In the genomic region with DNA sequence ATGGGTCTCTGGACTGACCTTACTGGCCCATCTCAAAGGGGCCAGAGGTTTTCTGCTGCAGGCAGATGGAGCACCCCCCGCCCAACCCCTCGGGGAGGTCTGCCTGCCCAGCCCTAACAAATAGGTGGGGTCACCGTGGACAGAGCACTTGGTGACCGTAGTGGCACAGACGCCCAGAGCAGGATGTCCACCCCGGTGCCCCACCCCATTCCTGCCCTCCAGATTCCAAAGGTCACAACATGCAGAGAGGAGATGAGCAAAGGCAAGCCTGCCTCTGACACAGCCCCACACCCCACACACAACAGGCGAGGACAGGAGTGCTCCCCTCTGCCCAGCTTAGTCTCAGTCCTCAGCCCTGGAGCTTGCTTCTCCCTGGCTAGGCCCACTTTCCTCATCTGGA, we compare ENCODE assay signal across 9 cellular contexts. TPM values are rescaled to one million over a fixed set of nuclear protein-coding genes. Genes with fewer than 3 reads are reported as not detected.
A peak's percentile ranks its signal among the peaks of the same experiment; 100 is the strongest.
DNase-seq lines count a peak whose midpoint lies in the region; ATAC-seq, FAIRE-seq and TF ChIP-seq lines count a peak whose summit lies in the region.
"Not testable (repeated sequence)": the region's sequence is repeated elsewhere in the genome, so short reads cannot be mapped to it uniquely, and the experiment has no call there.
"Had no signal": no experiment of that assay in that cellular context is flagged by ENCODE, and none has a peak within 500 bp of the region (broad histone marks: within the 10 kb centered on the region; RNA-seq: fewer than 3 reads in every experiment).

No MANE protein-coding gene starts in this region.

- H2AFZ ChIP-seq in endothelial cell of umbilical vein (ENCODE audit: low read depth, low read length): not testable (repeated sequence)

- not testable (repeated sequence) for DNase-seq in GM12892 (ENCODE audit: insufficient read length); bronchial epithelial cell (ENCODE audit: low read depth); endothelial cell of umbilical vein (ENCODE audit: low read depth, low spot score); left lobe of liver (ENCODE audit: low spot score); right lobe of liver; omental fat pad (ENCODE audit: low spot score); aorta

- H3K9me3 ChIP-seq in endothelial cell of umbilical vein (replicated peaks; ENCODE audit: control insufficient read depth, insufficient read depth, low read length); right lobe of liver; aorta (ENCODE audit: control insufficient read depth, low read length): not testable (repeated sequence)

- not testable (repeated sequence) for H3K4me2 ChIP-seq in endothelial cell of umbilical vein (ENCODE audit: insufficient read depth, low read length)

- not testable (repeated sequence) for H3K9ac ChIP-seq in endothelial cell of umbilical vein (replicated peaks; ENCODE audit: extremely low read depth, insufficient read depth, low read length)

- CTCF ChIA-PET in endothelial cell of umbilical vein (lab: Charles Lee): not testable (repeated sequence)

- ATAC-seq in left lobe of liver (peak; percentile 78), right lobe of liver (peak; percentile 73 to 95 (median 76)), omental fat pad (ENCODE audit: low FRiP score) (peak; percentile 44), aorta (ENCODE audit: low FRiP score) (peak; percentile 38)

- POLR2A ChIA-PET in endothelial cell of umbilical vein (lab: Charles Lee): not testable (repeated sequence)

- not testable (repeated sequence) for TF ChIP-seq CTCF in bronchial epithelial cell (IDR thresholded peaks at IDR 0.05; ENCODE audit: insufficient read depth, low read length, severe bottlenecking); endothelial cell of umbilical vein (IDR thresholded peaks at IDR 0.05; ENCODE audit: extremely low read depth in 1 of 2, insufficient read depth in 1 of 2, low read depth in 1 of 2, low read length in 2 of 2); right lobe of liver (IDR thresholded peaks at IDR 0.05); omental fat pad (IDR thresholded peaks at IDR 0.05)

- FAIRE-seq in GM12892 (lab: Jason Lieb, UNC): peak; percentile 89
- peak; percentile 60 for FAIRE-seq in bronchial epithelial cell (lab: Jason Lieb, UNC)
- FAIRE-seq in endothelial cell of umbilical vein (lab: Jason Lieb, UNC): peak; percentile 74

- intact Hi-C loops in endothelial cell of umbilical vein (cut with micrococcal nuclease); right lobe of liver (cut with DNase I); aorta (cut with DNase I): not testable (repeated sequence)

- not testable (repeated sequence) for H3K4me3 ChIP-seq in bronchial epithelial cell (ENCODE audit: low read depth, low read length); endothelial cell of umbilical vein (replicated peaks in 1 of 3; ENCODE audit: insufficient read depth in 1 of 3, low read depth in 1 of 3, low read length in 3 of 3); right lobe of liver; aorta (ENCODE audit: low read length in 2 of 2)

- H3K9me1 ChIP-seq in endothelial cell of umbilical vein (replicated peaks; ENCODE audit: control insufficient read depth, extremely low read depth, insufficient read depth, low read length): not testable (repeated sequence)

- H4K20me1 ChIP-seq in endothelial cell of umbilical vein (replicated peaks; ENCODE audit: control insufficient read depth, extremely low read depth, insufficient read depth, low read length): not testable (repeated sequence)

- not testable (repeated sequence) for H3K79me2 ChIP-seq in endothelial cell of umbilical vein (ENCODE audit: control insufficient read depth, insufficient read depth, low read length)

- BruUV-seq in endothelial cell of umbilical vein (replicated peaks; lab: Mats Ljungman, UMichigan): not testable (repeated sequence)

- H3K27me3 ChIP-seq in bronchial epithelial cell (ENCODE audit: control insufficient read depth, insufficient read depth, low read length); endothelial cell of umbilical vein (ENCODE audit: control insufficient read depth in 2 of 2, insufficient read depth in 2 of 2, low read length in 2 of 2); right lobe of liver; aorta (ENCODE audit: control insufficient read depth in 1 of 2, insufficient read depth in 2 of 2, low read length in 1 of 2): not testable (repeated sequence)

- 33% methylated on average over 3 of the region's 7 CpGs for WGBS in right lobe of liver (ENCODE audit: insufficient coverage, low coverage, low lambda C conversion rate, missing lambda C conversion rate)
- WGBS in aorta, 2 donors: 80 to 96% methylated on average over 5 of the region's 7 CpGs

- dilution Hi-C loops in endothelial cell of umbilical vein (cut with MboI; ENCODE audit: extremely low pct_ligation_motif_present, low sequenced_read_pairs): not testable (repeated sequence)

- not testable (repeated sequence) for H3K36me3 ChIP-seq in bronchial epithelial cell (ENCODE audit: control insufficient read depth, insufficient read depth, low read length); endothelial cell of umbilical vein (ENCODE audit: control insufficient read depth in 2 of 2, extremely low read depth in 1 of 2, insufficient read depth in 2 of 2, low read length in 2 of 2); right lobe of liver; aorta (ENCODE audit: control insufficient read depth in 1 of 2, insufficient read depth in 2 of 2, low read length in 1 of 2)

- not testable (repeated sequence) for H3K4me1 ChIP-seq in endothelial cell of umbilical vein (ENCODE audit: control insufficient read depth, extremely low read depth, insufficient read depth, low read length); right lobe of liver; aorta (ENCODE audit: control insufficient read depth in 1 of 2, insufficient read depth in 2 of 2, low read length in 2 of 2)

- not testable (repeated sequence) for TF ChIP-seq POLR2A in GM12892 (IDR thresholded peaks at IDR 0.05; ENCODE audit: low read depth, low read length); endothelial cell of umbilical vein (IDR thresholded peaks at IDR 0.05; ENCODE audit: low read depth, low read length); right lobe of liver (IDR thresholded peaks at IDR 0.05)

- H3K27ac ChIP-seq in endothelial cell of umbilical vein (ENCODE audit: insufficient read depth, low read depth, low read length); right lobe of liver; aorta (ENCODE audit: low read depth in 1 of 2, low read length in 2 of 2): not testable (repeated sequence)

RNA-seq across cellular contexts. Expression of gene STARD8, which starts 17.5 kb away (rescaled TPM):
- polyA plus RNA-seq in GM12892 (2012; ENCODE audit: missing spikeins): 0.06 TPM
- not detected in 2 replicates for total RNA-seq in bronchial epithelial cell
- total RNA-seq in endothelial cell of umbilical vein: 8.4 and 14.8 TPM in 2 replicates
- 6.3 and 6.8 TPM in 2 replicates for polyA plus RNA-seq in endothelial cell of umbilical vein
- 4.7 and 4.9 TPM in 2 replicates for polyA plus RNA-seq in endothelial cell of umbilical vein (2011; cell fraction: cytosol; rRNA removed)
- 13.8 and 15.7 TPM in 2 replicates for polyA plus RNA-seq in endothelial cell of umbilical vein (2011; cell fraction: nucleus; rRNA removed)
- 5.3 and 5.8 TPM in 2 replicates for polyA plus RNA-seq in endothelial cell of umbilical vein (2012)
- polyA minus RNA-seq in endothelial cell of umbilical vein: 12.5 and 12.7 TPM in 2 replicates
- 2.3 TPM for polyA minus RNA-seq in endothelial cell of umbilical vein (2011; cell fraction: cytosol; rRNA and poly(A)+ RNA removed)
- polyA minus RNA-seq in endothelial cell of umbilical vein (2011; cell fraction: nucleus; rRNA and poly(A)+ RNA removed): 6.0 and 7.1 TPM in 2 replicates
- total RNA-seq in left lobe of liver: 10.6 TPM
- 10 to 100 TPM in 1 of 6 experiments, 1 to 10 TPM in 5; 6.6 to 11.5 (median 7.6) TPM for total RNA-seq in right lobe of liver
- 10 to 100 TPM; 14.2 to 40.2 (median 24.2) TPM for total RNA-seq in omental fat pad
- total RNA-seq in aorta: 10 to 100 TPM; 11.8 to 17.9 TPM
- polyA plus RNA-seq in aorta: 1 to 10 TPM; 1.9 to 3.3 TPM
- total RNA-seq: Caco-2; CD8-positive, alpha-beta T cell had no signal
